In the genomic region with DNA sequence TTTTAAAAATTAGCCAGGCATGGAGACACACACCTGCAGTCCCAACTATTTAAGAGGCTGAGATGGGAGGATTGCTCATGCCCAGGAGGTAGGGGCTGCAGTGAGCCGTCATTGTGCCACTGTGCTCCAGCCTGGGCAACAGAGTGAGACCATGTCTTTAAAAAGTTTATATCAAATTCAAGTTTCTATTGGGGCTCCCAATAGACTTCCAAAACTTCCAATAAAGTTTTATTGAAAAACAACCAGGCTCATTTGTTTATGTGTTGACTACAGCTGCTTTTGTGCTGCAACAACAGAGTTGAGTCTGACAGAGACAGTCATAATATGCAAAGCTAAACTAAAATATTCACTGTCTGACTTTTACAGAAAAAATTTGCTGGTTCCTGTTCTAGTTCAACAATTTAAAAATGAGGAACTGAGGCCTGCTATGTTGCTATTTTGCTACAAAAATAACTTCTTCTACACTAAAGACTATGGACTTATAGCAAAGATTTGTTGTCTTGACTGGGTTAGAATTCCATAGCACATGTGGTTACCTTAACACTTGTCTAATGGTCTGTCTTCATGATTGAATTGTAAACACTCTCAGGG, we compare ENCODE assay signal across 16 cellular contexts.
DNase-seq lines count a peak whose midpoint lies in the region; ATAC-seq and TF ChIP-seq lines count a peak whose summit lies in the region.
"Had no signal": no experiment of that assay in that cellular context is flagged by ENCODE, and none has a peak within 500 bp of the region (broad histone marks: within the 10 kb centered on the region; RNA-seq: fewer than 3 reads in every experiment).

No MANE protein-coding gene starts in this region.

- no peaks in the 10 kb centered on the region for H3K9me3 ChIP-seq in left ventricle myocardium inferior (replicated peaks)
- H3K9me3 ChIP-seq in right cardiac atrium (ENCODE audit: control insufficient read depth, low read length) = no peaks in the 10 kb centered on the region
- H3K9me3 ChIP-seq: A549, gastroesophageal sphincter, uterus had no signal

- no peak overlapping the region for H3K4me3 Mint-ChIP-seq in stimulated activated naive B cell treated with anti-CD40 and anti-IgM and Interleukin-4, amounts not matched to agents 10 μg/mL and 1 μg/mL and 100 μg/mL, for 72 hours

- no peak overlapping the region for H3K27ac Mint-ChIP-seq in stimulated activated naive B cell treated with anti-CD40 and anti-IgM and Interleukin-4, amounts not matched to agents 10 μg/mL and 1 μg/mL and 100 μg/mL, for 72 hours
- H3K27ac Mint-ChIP-seq: progenitor cell of endocrine pancreas had no signal

- TF ChIP-seq CTCF in left ventricle myocardium inferior (IDR thresholded peaks at IDR 0.05; ENCODE audit: borderline replicate concordance) (no peak), NB4 (IDR thresholded peaks at IDR 0.05; ENCODE audit: low read depth, low read length) (no peak)

- peaks cover 22 to 49% of the 10 kb centered on the region in 2 donors for H3K4me1 Mint-ChIP-seq in stimulated activated naive B cell treated with anti-CD40 and anti-IgM and Interleukin-4, amounts not matched to agents 10 μg/mL and 1 μg/mL and 100 μg/mL, for 72 hours

- peaks cover 0 to 13% of the 10 kb centered on the region in 2 donors for H3K36me3 Mint-ChIP-seq in stimulated activated naive B cell treated with anti-CD40 and anti-IgM and Interleukin-4, amounts not matched to agents 10 μg/mL and 1 μg/mL and 100 μg/mL, for 72 hours

- WGBS in right cardiac atrium = 91% methylated on average over 1 of the region's 1 CpG

- peak overlapping the region; percentile 21 for H3K27ac ChIP-seq in left ventricle myocardium inferior (replicated peaks)
- H3K27ac ChIP-seq in right cardiac atrium (ENCODE audit: low read length) = no peak overlapping the region
- H3K27ac ChIP-seq: A549, gastroesophageal sphincter, uterus had no signal

- no peak for DNase-seq in left ventricle myocardium inferior
- no peak for DNase-seq in right cardiac atrium
- peak; percentile 52 for DNase-seq in NB4 (ENCODE audit: low read depth)
- DNase-seq in stimulated activated naive B cell treated with anti-CD40 and anti-IgM and Interleukin-4, amounts not matched to agents 10 μg/mL and 1 μg/mL and 100 μg/mL, for 72 hours = no peak
- DNase-seq in ACHN = no peak
- no peak for DNase-seq in NCI-H2081 (lab: John Stamatoyannopoulos, UW)
- DNase-seq: activated CD4-positive, alpha-beta T cell treated with anti-CD3 and anti-CD28 coated beads for 48 hours; NCI-H1930; stimulated activated CD4-positive, alpha-beta T cell treated with anti-CD3 and anti-CD28 coated beads, Interleukin-1b, Interleukin-23, amount 100 ng/mL, for 48 hours; T-helper 1 cell; uterus had no signal

- H3K36me3 ChIP-seq in left ventricle myocardium inferior = no peaks in the 10 kb centered on the region
- H3K36me3 ChIP-seq: gastroesophageal sphincter, uterus had no signal

- peaks cover 3 to 13% of the 10 kb centered on the region in 2 donors for H3K9me3 Mint-ChIP-seq in stimulated activated naive B cell treated with anti-CD40 and anti-IgM and Interleukin-4, amounts not matched to agents 10 μg/mL and 1 μg/mL and 100 μg/mL, for 72 hours

- H3K4me1 ChIP-seq in left ventricle myocardium inferior (no peaks in the 10 kb centered on the region), right cardiac atrium (ENCODE audit: control insufficient read depth, insufficient read depth, low read length) (no peaks in the 10 kb centered on the region)
- H3K4me1 ChIP-seq: A549, gastroesophageal sphincter, uterus had no signal

- ATAC-seq in right cardiac atrium = no peak
- peak; percentile 78 for ATAC-seq in HG03066 (IDR thresholded peaks at IDR 0.05; ENCODE audit: low read depth, unreplicated experiment)
- peak; percentile 95 to 96 for ATAC-seq in stimulated activated naive B cell treated with anti-CD40 and anti-IgM and Interleukin-4, amounts not matched to agents 10 μg/mL and 1 μg/mL and 100 μg/mL, for 72 hours (replicated peaks)
- ATAC-seq in HG03460 (IDR thresholded peaks at IDR 0.05; ENCODE audit: unreplicated experiment) = no peak
- ATAC-seq: A549, gastroesophageal sphincter had no signal

- in situ Hi-C loops in ACHN (cut with HindIII; ENCODE audit: low pct_ligation_motif_present, low pct_unique_long_range_greater_than_20kb, low sequenced_read_pairs) = no loop called here

- H3K27me3 Mint-ChIP-seq in stimulated activated naive B cell treated with anti-CD40 and anti-IgM and Interleukin-4, amounts not matched to agents 10 μg/mL and 1 μg/mL and 100 μg/mL, for 72 hours = no peaks in the 10 kb centered on the region
- H3K27me3 Mint-ChIP-seq: progenitor cell of endocrine pancreas had no signal

- TF ChIP-seq POLR2A in NB4 (IDR thresholded peaks at IDR 0.05; ENCODE audit: extremely low read depth, insufficient read length) = no peak

- intact Hi-C loops in left ventricle myocardium inferior (cut with micrococcal nuclease) = no loop called here
- intact Hi-C loops in right cardiac atrium (cut with DNase I) = no loop called here

- H3K4me3 ChIP-seq in left ventricle myocardium inferior (no peak overlapping the region), right cardiac atrium (ENCODE audit: low read length) (no peak overlapping the region), NB4 (ENCODE audit: low read depth, low read length) (no peak overlapping the region)
- H3K4me3 ChIP-seq: A549, gastroesophageal sphincter, uterus had no signal

- H3K27me3 ChIP-seq in left ventricle myocardium inferior (ENCODE audit: low read depth) = no peaks in the 10 kb centered on the region
- no peaks in the 10 kb centered on the region for H3K27me3 ChIP-seq in right cardiac atrium (ENCODE audit: control insufficient read depth, insufficient read depth)
- H3K27me3 ChIP-seq: gastroesophageal sphincter, uterus had no signal

Comparison
In these comparisons a context has a peak if more than half of its experiments do, and no peak if none do; other contexts are left out.
1. ATAC-seq: peak in HG03066 (single experiment) and stimulated activated naive B cell treated with anti-CD40 and anti-IgM and Interleukin-4, amounts not matched to agents 10 μg/mL and 1 μg/mL and 100 μg/mL, for 72 hours (2 of 2); none in right cardiac atrium (0 of 2) and HG03460 (single experiment).